3 cellular contexts compared by ENCODE assay signal in the genomic region with DNA sequence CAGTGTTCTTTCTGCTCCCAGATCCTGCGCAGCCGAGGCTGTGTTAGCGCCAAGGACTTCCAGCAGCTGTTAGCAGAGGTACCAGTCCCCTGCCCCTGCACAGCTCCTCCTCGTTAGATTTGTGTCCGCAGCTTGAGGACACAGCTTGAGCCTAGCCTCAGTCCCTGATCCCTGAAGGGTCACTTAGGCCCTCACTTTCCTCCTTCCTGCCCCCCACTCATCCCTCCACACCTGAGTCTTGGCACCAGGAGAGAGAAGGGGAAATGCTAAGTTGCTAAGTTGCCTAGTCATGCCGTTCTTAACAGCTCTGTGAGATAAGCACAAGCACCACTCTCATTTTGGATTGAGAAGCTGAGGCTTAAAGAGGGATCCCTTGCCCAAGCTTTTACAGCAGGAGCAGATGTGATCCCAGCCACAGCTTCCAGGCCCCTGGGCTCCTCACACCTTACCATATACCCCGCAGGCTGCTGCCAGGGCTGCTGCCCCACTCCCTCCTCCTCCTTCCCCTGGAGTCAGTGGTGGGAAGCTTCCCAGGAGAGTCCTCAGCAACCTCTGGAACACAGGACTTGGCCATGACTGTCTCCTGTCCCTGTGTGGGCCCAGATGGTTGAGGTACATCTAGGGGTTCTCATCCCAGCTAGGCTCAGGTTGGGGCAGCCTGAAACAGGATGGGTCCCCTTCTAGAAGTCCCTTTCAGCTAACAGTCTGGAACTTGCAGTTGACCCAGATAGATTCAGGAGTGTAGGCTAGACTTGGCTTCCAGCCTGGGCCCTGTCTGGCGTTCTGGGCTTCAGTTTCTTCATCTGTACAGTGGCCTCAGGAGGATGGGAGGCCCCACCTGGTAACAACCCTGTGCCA.
TF ChIP-seq lines count a peak whose summit lies in the region.

No MANE protein-coding gene starts in this region.

TF ChIP-seq in IMR-90, 13 proteins besides CTCF, POLR2A, EP300 and RAD21:
- TF ChIP-seq NFE2L2 (IDR thresholded peaks at IDR 0.05; ENCODE audit: low read depth, low read length) (peak; percentile 65), CHD1 (IDR thresholded peaks at IDR 0.05; ENCODE audit: low read depth, low read length) (no peak)

TF ChIP-seq in GM12878, 131 proteins besides CTCF, POLR2A, EP300 and RAD21:
- TF ChIP-seq SMC3 (IDR thresholded peaks at IDR 0.05; ENCODE audit: borderline replicate concordance, low read length) (no peak), TCF3 (IDR thresholded peaks at IDR 0.05; ENCODE audit: borderline replicate concordance, insufficient read depth, low read depth, low read length) (no peak), CREM (IDR thresholded peaks at IDR 0.05; ENCODE audit: low read depth) (no peak), GATAD2B (conservative IDR thresholded peaks at IDR 0.05; ENCODE audit: low read depth) (no peak), YY1 (IDR thresholded peaks at IDR 0.05; ENCODE audit: low read depth, low read length) (no peak)
- TF ChIP-seq, protein P1, sequence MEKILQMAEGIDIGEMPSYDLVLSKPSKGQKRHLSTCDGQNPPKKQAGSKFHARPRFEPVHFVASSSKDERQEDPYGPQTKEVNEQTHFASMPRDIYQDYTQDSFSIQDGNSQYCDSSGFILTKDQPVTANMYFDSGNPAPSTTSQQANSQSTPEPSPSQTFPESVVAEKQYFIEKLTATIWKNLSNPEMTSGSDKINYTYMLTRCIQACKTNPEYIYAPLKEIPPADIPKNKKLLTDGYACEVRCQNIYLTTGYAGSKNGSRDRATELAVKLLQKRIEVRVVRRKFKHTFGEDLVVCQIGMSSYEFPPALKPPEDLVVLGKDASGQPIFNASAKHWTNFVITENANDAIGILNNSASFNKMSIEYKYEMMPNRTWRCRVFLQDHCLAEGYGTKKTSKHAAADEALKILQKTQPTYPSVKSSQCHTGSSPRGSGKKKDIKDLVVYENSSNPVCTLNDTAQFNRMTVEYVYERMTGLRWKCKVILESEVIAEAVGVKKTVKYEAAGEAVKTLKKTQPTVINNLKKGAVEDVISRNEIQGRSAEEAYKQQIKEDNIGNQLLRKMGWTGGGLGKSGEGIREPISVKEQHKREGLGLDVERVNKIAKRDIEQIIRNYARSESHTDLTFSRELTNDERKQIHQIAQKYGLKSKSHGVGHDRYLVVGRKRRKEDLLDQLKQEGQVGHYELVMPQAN (conservative IDR thresholded peaks at IDR 0.05), result no peak

TF ChIP-seq in HEK293T, 16 proteins besides CTCF, POLR2A, EP300 and RAD21:
- TF ChIP-seq L3MBTL2 (conservative IDR thresholded peaks at IDR 0.05) (no peak), CTBP1 (IDR thresholded peaks at IDR 0.05; ENCODE audit: borderline replicate concordance) (no peak), SUZ12 (IDR thresholded peaks at IDR 0.05) (no peak), TARDBP (IDR thresholded peaks at IDR 0.05) (no peak), PKNOX1 (IDR thresholded peaks at IDR 0.05) (no peak), FOXM1 (IDR thresholded peaks at IDR 0.05; ENCODE audit: borderline replicate concordance) (no peak)
